Comparison of ENCODE assay signal across 11 cellular contexts in genomic region chr20:10316582-10316981, GRCh38.
DNase-seq lines count a peak whose midpoint lies in the region; ATAC-seq, FAIRE-seq and TF ChIP-seq lines count a peak whose summit lies in the region.
"Had no signal": no experiment of that assay in that cellular context is flagged by ENCODE, and none has a peak within 500 bp of the region (broad histone marks: within the 10 kb centered on the region; RNA-seq: fewer than 3 reads in every experiment).

No MANE protein-coding gene starts in this region.

- intact Hi-C loops in activated CD4-positive, alpha-beta T cell treated with anti-CD3 and anti-CD28 coated beads, Interleukin-2, amount 10 ng/mL, durations not matched to agents 24 days and 14 days (cut with micrococcal nuclease): loop anchor here (10.0 kb wide), 1 partner anchor 108 kb away; no protein-coding TSS in a partner anchor

- H3K9me3 Mint-ChIP-seq in activated CD4-positive, alpha-beta T cell treated with anti-CD3 and anti-CD28 coated beads, Interleukin-2, amount 10 ng/mL, durations not matched to agents 24 days and 14 days: peaks cover 5% of the 10 kb centered on the region
- H3K9me3 Mint-ChIP-seq: activated naive CD8-positive, alpha-beta T cell treated with anti-CD3 and anti-CD28 coated beads, Interleukin-2, amount 50 U/mL, for 24 hours had no signal

- H3K27ac Mint-ChIP-seq in activated CD4-positive, alpha-beta T cell treated with anti-CD3 and anti-CD28 coated beads, Interleukin-2, amount 10 ng/mL, durations not matched to agents 24 days and 14 days: no peak overlapping the region
- H3K27ac Mint-ChIP-seq: activated naive CD8-positive, alpha-beta T cell treated with anti-CD3 and anti-CD28 coated beads, Interleukin-2, amount 50 U/mL, for 24 hours had no signal

- no peaks in the 10 kb centered on the region for H3K36me3 Mint-ChIP-seq in activated CD4-positive, alpha-beta T cell treated with anti-CD3 and anti-CD28 coated beads, Interleukin-2, amount 10 ng/mL, durations not matched to agents 24 days and 14 days (ENCODE audit: low read depth)

- ATAC-seq in GM21526 (IDR thresholded peaks at IDR 0.05; ENCODE audit: low FRiP score, unreplicated experiment): no peak
- ATAC-seq: activated naive CD8-positive, alpha-beta T cell treated with anti-CD3 and anti-CD28 coated beads, Interleukin-2, amount 50 U/mL, for 24 hours had no signal

- no peak overlapping the region for H3K4me3 Mint-ChIP-seq in activated CD4-positive, alpha-beta T cell treated with anti-CD3 and anti-CD28 coated beads, Interleukin-2, amount 10 ng/mL, durations not matched to agents 24 days and 14 days
- H3K4me3 Mint-ChIP-seq: activated naive CD8-positive, alpha-beta T cell treated with anti-CD3 and anti-CD28 coated beads, Interleukin-2, amount 50 U/mL, for 24 hours had no signal

- H3K4me3 ChIP-seq in astrocyte of the spinal cord (ENCODE audit: low read depth, low read length): no peak overlapping the region
- H3K4me3 ChIP-seq in retinal pigment epithelial cell (ENCODE audit: low read length): no peak overlapping the region
- H3K4me3 ChIP-seq: BLaER1 treated with 17β-estradiol and CSF1 and Interleukin-3, amounts not matched to agents 10 nM and 100 nM; upper lobe of left lung had no signal

- H3K4me1 Mint-ChIP-seq in activated CD4-positive, alpha-beta T cell treated with anti-CD3 and anti-CD28 coated beads, Interleukin-2, amount 10 ng/mL, durations not matched to agents 24 days and 14 days: peaks cover 3% of the 10 kb centered on the region
- H3K4me1 Mint-ChIP-seq: activated naive CD8-positive, alpha-beta T cell treated with anti-CD3 and anti-CD28 coated beads, Interleukin-2, amount 50 U/mL, for 24 hours had no signal

- no peak for FAIRE-seq in GM12891 (lab: Jason Lieb, UNC)

- in situ Hi-C loops in astrocyte of the spinal cord (cut with HindIII; ENCODE audit: low sequenced_read_pairs): no loop called here

- DNase-seq in activated CD4-positive, alpha-beta T cell treated with anti-CD3 and anti-CD28 coated beads, Interleukin-2, amount 10 ng/mL, durations not matched to agents 24 days and 14 days: peak; percentile 61
- DNase-seq in activated CD4-positive, alpha-beta T cell treated with anti-CD3 and anti-CD28 coated beads for 4 hours: no peak
- DNase-seq in MV-4-11 (lab: John Stamatoyannopoulos, UW): peak; percentile 7
- no peak for DNase-seq in astrocyte of the spinal cord (ENCODE audit: low read depth, low spot score)
- DNase-seq in retinal pigment epithelial cell (ENCODE audit: low read depth): no peak
- DNase-seq in GM12891 (ENCODE audit: insufficient read length, low spot score): no peak
- DNase-seq in NCI-H1930 (lab: John Stamatoyannopoulos, UW): no peak
- DNase-seq: activated naive CD8-positive, alpha-beta T cell treated with anti-CD3 and anti-CD28 coated beads, Interleukin-2, amount 50 U/mL, for 24 hours; upper lobe of left lung had no signal

- TF ChIP-seq CTCF in astrocyte of the spinal cord (IDR thresholded peaks at IDR 0.05; ENCODE audit: low read depth, low read length): peak; percentile 24
- peak; percentile 21 for TF ChIP-seq CTCF in retinal pigment epithelial cell (conservative IDR thresholded peaks at IDR 0.05; ENCODE audit: low read depth, low read length)

- no peak for TF ChIP-seq POLR2A in GM12891 (IDR thresholded peaks at IDR 0.05; ENCODE audit: low read depth, low read length)

- no peaks in the 10 kb centered on the region for H3K27me3 Mint-ChIP-seq in activated CD4-positive, alpha-beta T cell treated with anti-CD3 and anti-CD28 coated beads, Interleukin-2, amount 10 ng/mL, durations not matched to agents 24 days and 14 days

TF ChIP-seq in GM12891, 5 proteins besides CTCF, POLR2A, EP300 and RAD21:
- TF ChIP-seq TAF1 (IDR thresholded peaks at IDR 0.05; ENCODE audit: low read depth, low read length) (no peak), POLR2AphosphoS5 (IDR thresholded peaks at IDR 0.05; ENCODE audit: low read depth, low read length) (no peak), PAX5 (IDR thresholded peaks at IDR 0.05; ENCODE audit: insufficient read depth, low read length, severe bottlenecking) (no peak), POU2F2 (IDR thresholded peaks at IDR 0.05; ENCODE audit: low read depth, low read length) (no peak), SPI1 (IDR thresholded peaks at IDR 0.05; ENCODE audit: low read depth, low read length) (no peak)

Comparison
In these comparisons a context has a peak if more than half of its experiments do, and no peak if none do; other contexts are left out.
1. DNase-seq: peak in activated CD4-positive, alpha-beta T cell treated with anti-CD3 and anti-CD28 coated beads, Interleukin-2, amount 10 ng/mL, durations not matched to agents 24 days and 14 days (single experiment) and MV-4-11 (single experiment); none in activated CD4-positive, alpha-beta T cell treated with anti-CD3 and anti-CD28 coated beads for 4 hours (0 of 2), astrocyte of the spinal cord (single experiment), retinal pigment epithelial cell (single experiment), GM12891 (single experiment) and NCI-H1930 (0 of 2).